In genomic region chr17:7004398-7005253, GRCh38 we compare ENCODE assay signal across 8 cellular contexts. TPM values are rescaled to one million over a fixed set of nuclear protein-coding genes. Genes with fewer than 3 reads are reported as not detected.
DNase-seq lines count a peak whose midpoint lies in the region; ATAC-seq, FAIRE-seq and TF ChIP-seq lines count a peak whose summit lies in the region.

No MANE protein-coding gene starts in this region.

- H3K27ac ChIP-seq in endothelial cell of umbilical vein (ENCODE audit: insufficient read depth, low read depth, low read length), result no peak overlapping the region

- H3K9me1 ChIP-seq in endothelial cell of umbilical vein (replicated peaks; ENCODE audit: control insufficient read depth, extremely low read depth, insufficient read depth, low read length), result no peaks in the 10 kb centered on the region

- ATAC-seq in T-cell (replicated peaks in 1 of 4) (peak; percentile 81 to 94 (median 84)), GM19463 (IDR thresholded peaks at IDR 0.05; ENCODE audit: unreplicated experiment) (no peak), GM21619 (IDR thresholded peaks at IDR 0.05; ENCODE audit: unreplicated experiment) (no peak)
- peak; percentile 95 to 97 for ATAC-seq in naive thymus-derived CD8-positive, alpha-beta T cell

- intact Hi-C loops in endothelial cell of umbilical vein (cut with micrococcal nuclease), result loop anchor here (1.0 kb wide), 2 partner anchors 90 to 338 kb away; no protein-coding TSS in a partner anchor

- no peak overlapping the region for H3K4me2 ChIP-seq in endothelial cell of umbilical vein (ENCODE audit: insufficient read depth, low read length)

- CTCF ChIA-PET in T-cell (lab: Charles Lee), result interaction anchor here (0.5 to 3.0 kb wide), 34 partner anchors 8 to 1417 kb away, joined by 3 to 70 read pairs (median 3); partner anchors contain the start of genes BCL6B (in 1 of the 2), RNASEK (in 1 of the 2) and TEKT1 (in 1 of the 2)
- CTCF ChIA-PET in endothelial cell of umbilical vein (lab: Charles Lee), result interaction anchor here (0.6 to 5.8 kb wide), 32 partner anchors 8 to 1705 kb away, joined by 3 to 100 read pairs (median 4); partner anchors contain the start of gene ALOX12

- H2AFZ ChIP-seq in endothelial cell of umbilical vein (ENCODE audit: low read depth, low read length), result no peak overlapping the region

- no peaks in the 10 kb centered on the region for H3K27me3 ChIP-seq in endothelial cell of umbilical vein (ENCODE audit: control insufficient read depth in 2 of 2, insufficient read depth in 2 of 2, low read length in 2 of 2)

- POLR2A ChIA-PET in T-cell (lab: Charles Lee), result interaction anchor here in 1 of 2 donors (0.6 kb wide), 1 partner anchor 61 kb away, joined by 3 read pairs; no protein-coding TSS in a partner anchor
- POLR2A ChIA-PET in endothelial cell of umbilical vein (lab: Charles Lee), result no interaction called here
- POLR2A ChIA-PET in naive thymus-derived CD8-positive, alpha-beta T cell (lab: Charles Lee), result interaction anchor here (0.8 to 1.5 kb wide), 4 partner anchors 13 to 94 kb away, joined by 3 to 5 read pairs (median 4); partner anchors contain the start of gene SLC16A13

- no peaks in the 10 kb centered on the region for H3K9me3 ChIP-seq in endothelial cell of umbilical vein (replicated peaks; ENCODE audit: control insufficient read depth, insufficient read depth, low read length)

- DNase-seq in COLO668 (lab: John Stamatoyannopoulos, UW; ENCODE audit: unreplicated experiment), result peak; percentile 23
- DNase-seq in GM19240 (ENCODE audit: insufficient read length, low spot score), result peak; percentile 44
- DNase-seq in NCI-H187 treated with DMSO at 0.1 percent for 48 hours (lab: John Stamatoyannopoulos, UW), result peak; percentile 51
- DNase-seq in T-cell, result peak in 11 of 34 experiments; percentile 19 to 61 (median 38)
- peak; percentile 66 for DNase-seq in endothelial cell of umbilical vein (ENCODE audit: low read depth, low spot score)
- peak in 6 of 10 donors; percentile 43 to 82 (median 68) for DNase-seq in naive thymus-derived CD8-positive, alpha-beta T cell

- peaks cover 43% of the 10 kb centered on the region for H3K36me3 Mint-ChIP-seq in T-cell
- H3K36me3 Mint-ChIP-seq in naive thymus-derived CD8-positive, alpha-beta T cell, result peaks cover 3 to 68% (median 11%) of the 10 kb centered on the region in 3 donors

- dilution Hi-C loops in endothelial cell of umbilical vein (cut with MboI; ENCODE audit: extremely low pct_ligation_motif_present, low sequenced_read_pairs), result no loop called here

- TF ChIP-seq POLR2A in endothelial cell of umbilical vein (IDR thresholded peaks at IDR 0.05; ENCODE audit: low read depth, low read length), result no peak

- peaks cover 2% of the 10 kb centered on the region for H4K20me1 ChIP-seq in endothelial cell of umbilical vein (replicated peaks; ENCODE audit: control insufficient read depth, extremely low read depth, insufficient read depth, low read length)

- peaks cover 28 to 34% (median 33%) of the 10 kb centered on the region in 3 donors for H3K4me1 Mint-ChIP-seq in T-cell
- peaks cover 23 to 37% (median 24%) of the 10 kb centered on the region in 4 donors for H3K4me1 Mint-ChIP-seq in naive thymus-derived CD8-positive, alpha-beta T cell

- no peak overlapping the region for H3K4me3 Mint-ChIP-seq in T-cell
- no peak overlapping the region for H3K4me3 Mint-ChIP-seq in naive thymus-derived CD8-positive, alpha-beta T cell

- peaks cover 13 to 20% of the 10 kb centered on the region in 2 experiments for H3K36me3 ChIP-seq in endothelial cell of umbilical vein (ENCODE audit: control insufficient read depth in 2 of 2, extremely low read depth in 1 of 2, insufficient read depth in 2 of 2, low read length in 2 of 2)

- H3K4me1 ChIP-seq in endothelial cell of umbilical vein (ENCODE audit: control insufficient read depth, extremely low read depth, insufficient read depth, low read length), result no peaks in the 10 kb centered on the region

- no peak overlapping the region for H3K4me3 ChIP-seq in endothelial cell of umbilical vein (replicated peaks in 1 of 3; ENCODE audit: insufficient read depth in 1 of 3, low read depth in 1 of 3, low read length in 3 of 3)

- H3K9ac ChIP-seq in endothelial cell of umbilical vein (replicated peaks; ENCODE audit: extremely low read depth, insufficient read depth, low read length), result no peak overlapping the region

- BruUV-seq in endothelial cell of umbilical vein (replicated peaks; lab: Mats Ljungman, UMichigan), result no TSS peak

- peak; percentile 90 for FAIRE-seq in endothelial cell of umbilical vein (lab: Jason Lieb, UNC)

- H3K27me3 Mint-ChIP-seq in T-cell, result no peaks in the 10 kb centered on the region
- no peaks in the 10 kb centered on the region for H3K27me3 Mint-ChIP-seq in naive thymus-derived CD8-positive, alpha-beta T cell

- peaks cover 16% of the 10 kb centered on the region for H3K79me2 ChIP-seq in endothelial cell of umbilical vein (ENCODE audit: control insufficient read depth, insufficient read depth, low read length)

- no peaks in the 10 kb centered on the region for H3K9me3 Mint-ChIP-seq in T-cell
- H3K9me3 Mint-ChIP-seq in naive thymus-derived CD8-positive, alpha-beta T cell, result no peaks in the 10 kb centered on the region

- peak; percentile 53 to 58 for TF ChIP-seq CTCF in endothelial cell of umbilical vein (IDR thresholded peaks at IDR 0.05; ENCODE audit: extremely low read depth in 1 of 2, insufficient read depth in 1 of 2, low read depth in 1 of 2, low read length in 2 of 2)

- H3K27ac Mint-ChIP-seq in T-cell, result peak overlapping the region in 1 of 2 donors; percentile 25
- peak overlapping the region in 8 of 10 donors; percentile 2 to 76 (median 28) for H3K27ac Mint-ChIP-seq in naive thymus-derived CD8-positive, alpha-beta T cell

RNA-seq across cellular contexts. Expression of gene RNASEK, which starts 7.8 kb away (rescaled TPM):
- total RNA-seq in T-cell, result 100 to 1,000 TPM in 4 of 5 donors, 10 to 100 TPM in 1; 98.3 to 160 (median 133) TPM
- total RNA-seq in endothelial cell of umbilical vein, result 272 and 287 TPM in 2 replicates
- 309 and 319 TPM in 2 replicates for polyA plus RNA-seq in endothelial cell of umbilical vein
- 279 and 315 TPM in 2 replicates for polyA plus RNA-seq in endothelial cell of umbilical vein (2011; cell fraction: cytosol; rRNA removed)
- 116 and 141 TPM in 2 replicates for polyA plus RNA-seq in endothelial cell of umbilical vein (2011; cell fraction: nucleus; rRNA removed)
- polyA plus RNA-seq in endothelial cell of umbilical vein (2012), result 589 and 679 TPM in 2 replicates
- 196 and 216 TPM in 2 replicates for polyA minus RNA-seq in endothelial cell of umbilical vein
- 135 TPM for polyA minus RNA-seq in endothelial cell of umbilical vein (2011; cell fraction: cytosol; rRNA and poly(A)+ RNA removed)
- 63.9 and 81.2 TPM in 2 replicates for polyA minus RNA-seq in endothelial cell of umbilical vein (2011; cell fraction: nucleus; rRNA and poly(A)+ RNA removed)
- total RNA-seq in naive thymus-derived CD8-positive, alpha-beta T cell, result 100 to 1,000 TPM; 117 to 120 TPM
- polyA plus RNA-seq in naive thymus-derived CD8-positive, alpha-beta T cell, result 100 to 1,000 TPM; 477 to 597 (median 559) TPM

RNA-seq across cellular contexts. Expression of gene ALOX12, which starts 8.8 kb away (rescaled TPM):
- total RNA-seq in T-cell (under 1 TPM in 3 of 5 donors, not detected in 2; 0.12 to 0.78 (median 0.13) TPM), endothelial cell of umbilical vein (not detected in 2 replicates)
- polyA plus RNA-seq in endothelial cell of umbilical vein, result not detected in 2 replicates
- 0.03 TPM in 1 of 2 replicates, not detected in the other for polyA plus RNA-seq in endothelial cell of umbilical vein (2011; cell fraction: cytosol; rRNA removed)
- polyA plus RNA-seq in endothelial cell of umbilical vein (2011; cell fraction: nucleus; rRNA removed), result not detected in 2 replicates
- 0.16 and 0.52 TPM in 2 replicates for polyA plus RNA-seq in endothelial cell of umbilical vein (2012)
- not detected in 2 replicates for polyA minus RNA-seq in endothelial cell of umbilical vein
- not detected for polyA minus RNA-seq in endothelial cell of umbilical vein (2011; cell fraction: cytosol; rRNA and poly(A)+ RNA removed)
- not detected in 2 replicates for polyA minus RNA-seq in endothelial cell of umbilical vein (2011; cell fraction: nucleus; rRNA and poly(A)+ RNA removed)
- total RNA-seq in naive thymus-derived CD8-positive, alpha-beta T cell, result not detected
- polyA plus RNA-seq in naive thymus-derived CD8-positive, alpha-beta T cell, result under 1 TPM; 0.09 to 0.31 (median 0.12) TPM

RNA-seq across cellular contexts. Expression of gene BCL6B, which starts 18.2 kb away (rescaled TPM):
- total RNA-seq in T-cell (under 1 TPM in 1 of 5 donors, not detected in 4; 0.53 TPM), endothelial cell of umbilical vein (160 and 163 TPM in 2 replicates)
- 93.5 and 94.5 TPM in 2 replicates for polyA plus RNA-seq in endothelial cell of umbilical vein
- polyA plus RNA-seq in endothelial cell of umbilical vein (2011; cell fraction: cytosol; rRNA removed), result 43.3 and 56.6 TPM in 2 replicates
- polyA plus RNA-seq in endothelial cell of umbilical vein (2011; cell fraction: nucleus; rRNA removed), result 146 and 202 TPM in 2 replicates
- polyA plus RNA-seq in endothelial cell of umbilical vein (2012), result 100 and 123 TPM in 2 replicates
- 66.4 and 74.7 TPM in 2 replicates for polyA minus RNA-seq in endothelial cell of umbilical vein
- polyA minus RNA-seq in endothelial cell of umbilical vein (2011; cell fraction: cytosol; rRNA and poly(A)+ RNA removed), result not detected
- 69.6 and 113 TPM in 2 replicates for polyA minus RNA-seq in endothelial cell of umbilical vein (2011; cell fraction: nucleus; rRNA and poly(A)+ RNA removed)
- not detected for total RNA-seq in naive thymus-derived CD8-positive, alpha-beta T cell
- not detected for polyA plus RNA-seq in naive thymus-derived CD8-positive, alpha-beta T cell

RNA-seq across cellular contexts. Expression of gene SLC16A13, which starts 31.2 kb away (rescaled TPM):
- total RNA-seq in T-cell (10 to 100 TPM in 3 of 5 donors, 1 to 10 TPM in 2; 3.8 to 17.6 (median 15.4) TPM), endothelial cell of umbilical vein (18.6 and 24.7 TPM in 2 replicates)
- 16.8 and 18.4 TPM in 2 replicates for polyA plus RNA-seq in endothelial cell of umbilical vein
- 6.4 and 8.0 TPM in 2 replicates for polyA plus RNA-seq in endothelial cell of umbilical vein (2011; cell fraction: cytosol; rRNA removed)
- 8.8 and 10.8 TPM in 2 replicates for polyA plus RNA-seq in endothelial cell of umbilical vein (2011; cell fraction: nucleus; rRNA removed)
- polyA plus RNA-seq in endothelial cell of umbilical vein (2012), result 7.9 and 12.0 TPM in 2 replicates
- polyA minus RNA-seq in endothelial cell of umbilical vein, result 13.8 and 17.9 TPM in 2 replicates
- polyA minus RNA-seq in endothelial cell of umbilical vein (2011; cell fraction: cytosol; rRNA and poly(A)+ RNA removed), result 1.8 TPM
- 5.2 and 6.5 TPM in 2 replicates for polyA minus RNA-seq in endothelial cell of umbilical vein (2011; cell fraction: nucleus; rRNA and poly(A)+ RNA removed)
- 10 to 100 TPM; 11.5 to 14.7 TPM for total RNA-seq in naive thymus-derived CD8-positive, alpha-beta T cell
- polyA plus RNA-seq in naive thymus-derived CD8-positive, alpha-beta T cell, result 1 to 10 TPM in 1 of 3 donors, under 1 TPM in 2; 0.93 to 1.2 (median 0.97) TPM

RNA-seq across cellular contexts. Expression of gene SLC16A11, which starts 39.3 kb away (rescaled TPM):
- 1 to 10 TPM; 1.4 to 2.2 (median 1.8) TPM for total RNA-seq in T-cell
- 0.53 and 0.95 TPM in 2 replicates for total RNA-seq in endothelial cell of umbilical vein
- polyA plus RNA-seq in endothelial cell of umbilical vein, result 1.1 and 1.4 TPM in 2 replicates
- 0.52 and 0.68 TPM in 2 replicates for polyA plus RNA-seq in endothelial cell of umbilical vein (2011; cell fraction: cytosol; rRNA removed)
- 1.8 and 2.0 TPM in 2 replicates for polyA plus RNA-seq in endothelial cell of umbilical vein (2011; cell fraction: nucleus; rRNA removed)
- 0.21 and 0.46 TPM in 2 replicates for polyA plus RNA-seq in endothelial cell of umbilical vein (2012)
- not detected in 2 replicates for polyA minus RNA-seq in endothelial cell of umbilical vein
- not detected for polyA minus RNA-seq in endothelial cell of umbilical vein (2011; cell fraction: cytosol; rRNA and poly(A)+ RNA removed)
- 1.2 TPM in 1 of 2 replicates, not detected in the other for polyA minus RNA-seq in endothelial cell of umbilical vein (2011; cell fraction: nucleus; rRNA and poly(A)+ RNA removed)
- total RNA-seq in naive thymus-derived CD8-positive, alpha-beta T cell, result 1 to 10 TPM; 2.8 to 3.5 TPM
- polyA plus RNA-seq in naive thymus-derived CD8-positive, alpha-beta T cell, result 1 to 10 TPM; 2.0 to 2.2 (median 2.0) TPM

Comparison
In these comparisons a context has a peak if more than half of its experiments do, and no peak if none do; other contexts are left out.
1. ATAC-seq: peak in T-cell (4 of 4) and naive thymus-derived CD8-positive, alpha-beta T cell (2 of 2); none in GM19463 (single experiment) and GM21619 (single experiment).
2. RNA of gene BCL6B, which starts 18.2 kb away (total RNA-seq): 160 to 163 TPM in endothelial cell of umbilical vein; not detected in naive thymus-derived CD8-positive, alpha-beta T cell and 0.53 TPM in T-cell; every median in the first group is over 100 times any median in the second.